25 cellular contexts compared by ENCODE assay signal in genomic region chr6:167449099-167449861, GRCh38.
"Had no signal": no experiment of that assay in that cellular context is flagged by ENCODE, and none has a peak within 500 bp of the region (broad histone marks: within the 10 kb centered on the region; RNA-seq: fewer than 3 reads in every experiment).

No MANE protein-coding gene starts in this region.

- H3K4me3 ChIP-seq: coronary artery, gastrocnemius medialis, heart left ventricle, hepatocyte, left lung, right lobe of liver, smooth muscle cell, testis, tibial artery, upper lobe of left lung had no signal

- H3K9me3 ChIP-seq: gastrocnemius medialis, heart left ventricle, left lung, neutrophil, right lobe of liver, testis, tibial artery, upper lobe of left lung had no signal

- H3K36me3 ChIP-seq: gastrocnemius medialis, heart left ventricle, left lung, neutrophil, right lobe of liver, tibial artery, upper lobe of left lung had no signal

- H3K27me3 ChIP-seq: gastrocnemius medialis, heart left ventricle, hepatocyte, left lung, neutrophil, right lobe of liver, testis, tibial artery, upper lobe of left lung had no signal

- ATAC-seq: effector memory CD8-positive, alpha-beta T cell; gastrocnemius medialis; heart left ventricle; left lung; natural killer cell; right lobe of liver had no signal

- H3K9ac ChIP-seq: parathyroid adenoma had no signal

- H2AFZ ChIP-seq: hepatocyte, parathyroid adenoma had no signal

- DNase-seq: effector memory CD8-positive, alpha-beta T cell; erythroblast; gastrocnemius medialis; heart left ventricle; kidney; left lung; mesenchymal stem cell; natural killer cell; right lobe of liver; stimulated activated CD4-positive, alpha-beta T cell treated with anti-CD3 and anti-CD28 coated beads, Interleukin-12 subunit alpha, Interleukin-12 subunit beta, amount 100 ng/mL, for 4 hours; stimulated activated CD4-positive, alpha-beta T cell treated with anti-CD3 and anti-CD28 coated beads, Interleukin-1b, Interleukin-23, amount 100 ng/mL, for 48 hours; stimulated activated CD4-positive, alpha-beta T cell treated with anti-CD3 and anti-CD28 coated beads, Interleukin-4, amount 100 ng/mL, for 1 hour; stimulated activated CD8-positive, alpha-beta memory T cell treated with anti-CD3 and anti-CD28 coated beads, Interleukin-4, amount 100 ng/mL, for 48 hours; stimulated activated naive CD4-positive, alpha-beta T cell treated with Interleukin-2 at 50 U/mL for 16 hours; substantia nigra; testis; tibial artery; upper lobe of left lung had no signal

- H3K4me1 ChIP-seq: gastrocnemius medialis, heart left ventricle, left lung, parathyroid adenoma, right lobe of liver, testis, tibial artery, upper lobe of left lung had no signal

- FAIRE-seq: endometrium, kidney, urothelium cell line had no signal

- H3K27ac ChIP-seq: coronary artery, gastrocnemius medialis, heart left ventricle, hepatocyte, left lung, neutrophil, parathyroid adenoma, right lobe of liver, testis, tibial artery, upper lobe of left lung had no signal

- H3K4me2 ChIP-seq: hepatocyte, smooth muscle cell had no signal
